9 cellular contexts compared by ENCODE assay signal in the genomic region with DNA sequence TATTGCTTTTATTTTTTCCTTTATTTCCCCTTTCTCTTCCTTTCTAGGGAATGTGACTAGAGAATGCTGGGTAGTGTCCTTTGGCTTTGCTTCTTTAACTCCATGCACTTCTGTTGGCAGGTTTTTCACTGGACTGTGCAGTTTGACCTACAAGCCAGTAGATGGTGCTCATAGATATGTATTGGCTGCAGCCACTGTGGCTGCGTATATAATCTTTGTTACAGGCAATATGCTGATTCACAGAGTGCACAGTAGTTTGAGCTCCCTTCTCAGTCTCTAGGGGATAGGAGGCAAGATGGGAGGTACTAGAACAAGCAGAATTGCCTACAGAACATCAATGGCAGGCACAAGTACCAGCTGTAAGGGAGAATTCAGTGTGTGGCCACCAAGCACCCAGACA.
DNase-seq lines count a peak whose midpoint lies in the region; ATAC-seq and TF ChIP-seq lines count a peak whose summit lies in the region.
"Had no signal": no experiment of that assay in that cellular context is flagged by ENCODE, and none has a peak within 500 bp of the region (broad histone marks: within the 10 kb centered on the region; RNA-seq: fewer than 3 reads in every experiment).

No MANE protein-coding gene starts in this region.

- no peaks in the 10 kb centered on the region for H3K36me3 Mint-ChIP-seq in T-cell
- peaks cover 0 to 4% (median 2%) of the 10 kb centered on the region in 3 donors for H3K36me3 Mint-ChIP-seq in immature natural killer cell
- H3K36me3 Mint-ChIP-seq: naive B cell had no signal

- no peak overlapping the region for H3K4me3 ChIP-seq in epithelial cell of esophagus (ENCODE audit: low read length)

- no peaks in the 10 kb centered on the region for H3K27me3 Mint-ChIP-seq in T-cell
- H3K27me3 Mint-ChIP-seq in immature natural killer cell (ENCODE audit: low read depth in 3 of 3) = no peaks in the 10 kb centered on the region
- H3K27me3 Mint-ChIP-seq: naive B cell had no signal

- peak; percentile 66 for TF ChIP-seq CTCF in epithelial cell of esophagus (IDR thresholded peaks at IDR 0.05; ENCODE audit: insufficient read depth, low read depth, low read length, missing control alignments)

- ATAC-seq in HG02571 (IDR thresholded peaks at IDR 0.05; ENCODE audit: unreplicated experiment) (peak; percentile 80), T-cell (replicated peaks in 1 of 4) (no peak)

- POLR2A ChIA-PET in T-cell (lab: Charles Lee) = no interaction called here

- CTCF ChIA-PET in T-cell (lab: Charles Lee) = no interaction called here

- no peak overlapping the region for H3K4me3 Mint-ChIP-seq in T-cell
- no peak overlapping the region for H3K4me3 Mint-ChIP-seq in immature natural killer cell
- H3K4me3 Mint-ChIP-seq: naive B cell had no signal

- H3K4me1 Mint-ChIP-seq in T-cell (no peaks in the 10 kb centered on the region), immature natural killer cell (no peaks in the 10 kb centered on the region)

- H3K27ac Mint-ChIP-seq in T-cell = no peak overlapping the region
- H3K27ac Mint-ChIP-seq in immature natural killer cell = no peak overlapping the region

- DNase-seq in EH (ENCODE audit: low read depth) (peak; percentile 16), NCI-H446 treated with DMSO at 0.1 percent for 48 hours (lab: John Stamatoyannopoulos, UW) (peak; percentile 58), epithelial cell of esophagus (ENCODE audit: low read depth) (peak; percentile 69), T-cell (no peak), immature natural killer cell (no peak), germinal center (ENCODE audit: low spot score) (no peak)
- DNase-seq in activated naive CD4-positive, alpha-beta T cell (lab: John Stamatoyannopoulos, UW) = no peak
- DNase-seq: naive B cell had no signal

- H3K9me3 Mint-ChIP-seq in T-cell (peaks cover 11 to 37% (median 25%) of the 10 kb centered on the region in 3 donors), immature natural killer cell (peaks cover 30 to 57% (median 39%) of the 10 kb centered on the region in 6 donors)

Comparison
In these comparisons a context has a peak if more than half of its experiments do, and no peak if none do; other contexts are left out.
1. DNase-seq: peak in EH (single experiment), NCI-H446 treated with DMSO at 0.1 percent for 48 hours (single experiment) and epithelial cell of esophagus (single experiment); none in activated naive CD4-positive, alpha-beta T cell (0 of 4), T-cell (0 of 34), immature natural killer cell (0 of 3) and germinal center (single experiment).